ENCODE assay signal across 21 cellular contexts in the genomic region with DNA sequence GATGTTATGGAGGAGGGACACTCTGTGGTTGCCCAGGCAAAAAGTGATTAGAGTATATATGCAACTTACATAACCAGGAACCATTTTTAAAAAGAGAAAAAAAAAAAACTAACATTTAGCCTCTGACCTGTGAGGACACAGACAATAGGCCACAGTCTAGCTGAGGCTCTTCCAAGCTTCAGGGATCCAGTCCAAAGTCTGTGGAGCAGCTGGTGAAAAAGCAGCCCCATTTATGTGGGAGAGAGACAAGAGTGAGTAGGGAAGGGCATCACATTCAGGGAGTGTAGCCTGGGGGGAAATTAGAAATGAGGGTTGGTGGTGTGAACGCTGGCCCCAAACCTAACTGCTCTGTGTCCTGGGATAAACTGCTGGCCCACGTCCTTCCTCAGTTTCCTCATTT.
DNase-seq lines count a peak whose midpoint lies in the region; ATAC-seq, FAIRE-seq and TF ChIP-seq lines count a peak whose summit lies in the region.
"Had no signal": no experiment of that assay in that cellular context is flagged by ENCODE, and none has a peak within 500 bp of the region (broad histone marks: within the 10 kb centered on the region; RNA-seq: fewer than 3 reads in every experiment).

No MANE protein-coding gene starts in this region.

- H4K20me1 ChIP-seq in MM.1S (ENCODE audit: insufficient read depth, low read length) (no peaks in the 10 kb centered on the region), HepG2 (ENCODE audit: insufficient read depth, low read length) (no peaks in the 10 kb centered on the region)
- H4K20me1 ChIP-seq: BLaER1 had no signal

- H3F3A ChIP-seq in MM.1S (ENCODE audit: insufficient read depth, low read length): no peaks in the 10 kb centered on the region; the same call in 1 of the 2 replicates

- no TSS peak for BruUV-seq in HepG2 (replicated peaks; lab: Mats Ljungman, UMichigan)

- no peaks in the 10 kb centered on the region for H3K9me2 ChIP-seq in MM.1S (replicated peaks; ENCODE audit: insufficient read depth, low read length)

- ATAC-seq in HepG2 (peak; percentile 91), GM18867 (IDR thresholded peaks at IDR 0.05; ENCODE audit: unreplicated experiment) (no peak)
- ATAC-seq: CD8-positive, alpha-beta T cell; GM23338; HCT116 had no signal

- peak overlapping the region; percentile 40; the same call in 1 of the 2 replicates for H3K27ac ChIP-seq in MM.1S (ENCODE audit: low read length)
- peak overlapping the region; percentile 56 for H3K27ac ChIP-seq in HepG2 (ENCODE audit: extremely low read length, insufficient read depth, low read length)
- H3K27ac ChIP-seq: 22Rv1, BLaER1, C4-2B had no signal

- WGBS in HepG2 (ENCODE audit: low lambda C conversion rate): 33% methylated on average over 2 of the region's 2 CpGs

- H3K79me2 ChIP-seq in MM.1S (ENCODE audit: low read length) (peaks cover 62% of the 10 kb centered on the region), HepG2 (ENCODE audit: insufficient read depth, low read length) (peaks cover 7% of the 10 kb centered on the region)

- H3K4me3 ChIP-seq in MM.1S (ENCODE audit: low read length) (no peak overlapping the region), HepG2 (replicated peaks in 1 of 3; ENCODE audit: insufficient read depth in 1 of 3, low read depth in 2 of 3, low read length in 3 of 3) (no peak overlapping the region; a peak in 1 of 6 replicates)
- H3K4me3 ChIP-seq: BLaER1, GM23338 had no signal

- no peak for TF ChIP-seq RAD21 in HepG2 (CRISPR knock-in tag; IDR thresholded peaks at IDR 0.05)

- POLR2A ChIA-PET in HepG2 (lab: Yijun Ruan, JAX): interaction anchor here (1.3 to 1.8 kb wide), 3 partner anchors 11 to 132 kb away, joined by 3 to 7 read pairs (median 5); no protein-coding TSS in a partner anchor

- no peak for TF ChIP-seq CTCF in MM.1S (IDR thresholded peaks at IDR 0.05; ENCODE audit: low read length)
- TF ChIP-seq CTCF in HepG2 (CRISPR knock-in tag; IDR thresholded peaks at IDR 0.05): no peak
- TF ChIP-seq CTCF in GM20000 (IDR thresholded peaks at IDR 0.05; ENCODE audit: extremely low read depth, missing control alignments): no peak

- peak; percentile 77 for FAIRE-seq in HepG2 (lab: Jason Lieb, UNC)
- FAIRE-seq: A204.1, G401.6, GM12892, GM19239 had no signal

- CTCF ChIA-PET in HepG2 (lab: Yijun Ruan, JAX; ENCODE audit: low intra/inter-chr PET ratio, low total read pairs): no interaction called here

- no peak for TF ChIP-seq POLR2A in HepG2 (IDR thresholded peaks at IDR 0.05; ENCODE audit: insufficient read depth in 1 of 2, low read depth in 2 of 2, low read length in 2 of 2)

- no peaks in the 10 kb centered on the region for H3K9me3 ChIP-seq in MM.1S (replicated peaks; ENCODE audit: insufficient read depth, low read length)
- no peaks in the 10 kb centered on the region for H3K9me3 ChIP-seq in HepG2 (ENCODE audit: low read length)
- H3K9me3 ChIP-seq: Caco-2 had no signal

- H3K4me1 ChIP-seq in MM.1S (ENCODE audit: low read length) (peaks cover 46% of the 10 kb centered on the region), HepG2 (ENCODE audit: insufficient read depth, low read length) (peaks cover 68% of the 10 kb centered on the region)
- H3K4me1 ChIP-seq: Caco-2 had no signal

- no peak overlapping the region for H2AFZ ChIP-seq in MM.1S (ENCODE audit: low read length)
- H2AFZ ChIP-seq in HepG2 (ENCODE audit: low read length): no peak overlapping the region
- H2AFZ ChIP-seq: GM23338 had no signal

- TF ChIP-seq EP300 in HepG2 (IDR thresholded peaks at IDR 0.05; ENCODE audit: low read depth in 2 of 2, low read length in 2 of 2) (peak in 1 of 2 experiments; percentile 34; a peak in 1 of 4 replicates), HepG2 (CRISPR knock-in tag; IDR thresholded peaks at IDR 0.05; ENCODE audit: borderline replicate concordance) (no peak)

- H3K4me2 ChIP-seq in MM.1S (ENCODE audit: low read depth, low read length) (peak overlapping the region; percentile 8; the same call in 1 of the 2 replicates), HepG2 (ENCODE audit: low read depth, low read length) (peak overlapping the region; percentile 53)
- H3K4me2 ChIP-seq: BLaER1, GM23338 had no signal

- DNase-seq in MM.1S (no peak), HepG2 (ENCODE audit: low spot score) (peak; percentile 84), medulla oblongata (ENCODE audit: extremely low spot score) (peak; percentile 18), islet precursor cell (no peak), GM20000 (ENCODE audit: low spot score) (no peak)
- DNase-seq: Caco-2; CD4-positive, CD25-positive, alpha-beta regulatory T cell; CD8-positive, alpha-beta T cell; DMS153; DND-41; H9 had no signal

- in situ Hi-C loops in HepG2 (cut with HindIII; ENCODE audit: extremely low pct_ligation_motif_present, low pct_unique_long_range_greater_than_20kb): no loop called here

- no peaks in the 10 kb centered on the region for H3K36me3 ChIP-seq in MM.1S (replicated peaks; ENCODE audit: insufficient read depth, low read length)
- H3K36me3 ChIP-seq in HepG2 (replicated peaks in 1 of 2; ENCODE audit: control insufficient read depth in 1 of 2, insufficient read depth in 2 of 2, low read length in 2 of 2): no peaks in the 10 kb centered on the region
- H3K36me3 ChIP-seq: BLaER1 had no signal

- intact Hi-C loops in HepG2 (cut with micrococcal nuclease; ENCODE audit: unreplicated experiment): loop anchor here (1.0 kb wide), 1 partner anchor 18 kb away; no protein-coding TSS in a partner anchor

- H3K27me3 ChIP-seq in MM.1S (replicated peaks; ENCODE audit: insufficient read depth, low read length) (no peaks in the 10 kb centered on the region), HepG2 (ENCODE audit: control insufficient read depth in 1 of 2, insufficient read depth in 2 of 2, low read length in 2 of 2) (no peaks in the 10 kb centered on the region)
- H3K27me3 ChIP-seq: BLaER1 had no signal

- no peak overlapping the region for H3K9ac ChIP-seq in MM.1S (ENCODE audit: low read length)
- H3K9ac ChIP-seq in HepG2 (ENCODE audit: insufficient read depth, low read depth, low read length): no peak overlapping the region
- H3K9ac ChIP-seq: BLaER1 had no signal

TF ChIP-seq in HepG2, 621 proteins besides CTCF, POLR2A, EP300 and RAD21 (continues in another document):
- TF ChIP-seq RARA (CRISPR knock-in tag; IDR thresholded peaks at IDR 0.05) (peak; percentile 41; the same call in 1 of the 2 replicates), ZNF850 (CRISPR knock-in tag; conservative IDR thresholded peaks at IDR 0.05) (no peak), ERF (CRISPR knock-in tag; IDR thresholded peaks at IDR 0.05) (no peak), ZNF331 (CRISPR knock-in tag; IDR thresholded peaks at IDR 0.05) (peak; percentile 48; the same call in 1 of the 2 replicates), ADNP (CRISPR knock-in tag; IDR thresholded peaks at IDR 0.05) (no peak), ZNF484 (CRISPR knock-in tag; IDR thresholded peaks at IDR 0.05; ENCODE audit: borderline replicate concordance, low read depth) (no peak), LBX2 (CRISPR knock-in tag; IDR thresholded peaks at IDR 0.05; ENCODE audit: borderline replicate concordance) (no peak), RCOR2 (CRISPR knock-in tag; IDR thresholded peaks at IDR 0.05) (0 out of 2 replicates have a peak, but pooled peaks have one; percentile 36), PPARG (CRISPR knock-in tag; conservative IDR thresholded peaks at IDR 0.05) (0 out of 2 replicates have a peak, but pooled peaks have one; percentile 41), CREM (IDR thresholded peaks at IDR 0.05) (peak; percentile 38; the same call in 1 of the 2 replicates), CREM (CRISPR knock-in tag; IDR thresholded peaks at IDR 0.05) (no peak), RXRB (CRISPR knock-in tag; IDR thresholded peaks at IDR 0.05; ENCODE audit: borderline replicate concordance) (peak; percentile 76; the same call in 1 of the 2 replicates)
- TF ChIP-seq, protein P1, sequence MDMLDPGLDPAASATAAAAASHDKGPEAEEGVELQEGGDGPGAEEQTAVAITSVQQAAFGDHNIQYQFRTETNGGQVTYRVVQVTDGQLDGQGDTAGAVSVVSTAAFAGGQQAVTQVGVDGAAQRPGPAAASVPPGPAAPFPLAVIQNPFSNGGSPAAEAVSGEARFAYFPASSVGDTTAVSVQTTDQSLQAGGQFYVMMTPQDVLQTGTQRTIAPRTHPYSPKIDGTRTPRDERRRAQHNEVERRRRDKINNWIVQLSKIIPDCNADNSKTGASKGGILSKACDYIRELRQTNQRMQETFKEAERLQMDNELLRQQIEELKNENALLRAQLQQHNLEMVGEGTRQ (IDR thresholded peaks at IDR 0.05; ENCODE audit: low read depth, low read length): no peak
- TF ChIP-seq, protein P1 (CRISPR knock-in tag; IDR thresholded peaks at IDR 0.05; ENCODE audit: borderline replicate concordance): no peak
- TF ChIP-seq, protein P2, sequence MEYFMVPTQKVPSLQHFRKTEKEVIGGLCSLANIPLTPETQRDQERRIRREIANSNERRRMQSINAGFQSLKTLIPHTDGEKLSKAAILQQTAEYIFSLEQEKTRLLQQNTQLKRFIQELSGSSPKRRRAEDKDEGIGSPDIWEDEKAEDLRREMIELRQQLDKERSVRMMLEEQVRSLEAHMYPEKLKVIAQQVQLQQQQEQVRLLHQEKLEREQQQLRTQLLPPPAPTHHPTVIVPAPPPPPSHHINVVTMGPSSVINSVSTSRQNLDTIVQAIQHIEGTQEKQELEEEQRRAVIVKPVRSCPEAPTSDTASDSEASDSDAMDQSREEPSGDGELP (IDR thresholded peaks at IDR 0.05; ENCODE audit: borderline replicate concordance, low read depth): peak; percentile 95

Comparison
In these comparisons a context has a peak if more than half of its experiments do, and no peak if none do; other contexts are left out.
1. DNase-seq: peak in HepG2 (single experiment) and medulla oblongata (single experiment); none in MM.1S (single experiment), islet precursor cell (single experiment) and GM20000 (single experiment).